1 cellular context compared by ENCODE assay signal in genomic region chr3:9826815-9827574, GRCh38.
A peak's percentile ranks its signal among the peaks of the same experiment; 100 is the strongest.
TF ChIP-seq lines count a peak whose summit lies in the region.

No MANE protein-coding gene starts in this region.

TF ChIP-seq in HepG2, 621 proteins besides CTCF, POLR2A, EP300 and RAD21 (continued from another document):
- TF ChIP-seq ZNF770 (CRISPR knock-in tag; IDR thresholded peaks at IDR 0.05) (peak; percentile 22; the same call in 1 of the 2 replicates), KAT2B (IDR thresholded peaks at IDR 0.05; ENCODE audit: borderline replicate concordance, low read depth, low read length) (no peak), ZNF350 (CRISPR knock-in tag; IDR thresholded peaks at IDR 0.05; ENCODE audit: borderline replicate concordance, low read depth) (no peak)
